13 cellular contexts compared by ENCODE assay signal in genomic region chr11:67375320-67376021, GRCh38. TPM values are rescaled to one million over a fixed set of nuclear protein-coding genes. Genes with fewer than 3 reads are reported as not detected.
DNase-seq lines count a peak whose midpoint lies in the region; ATAC-seq and TF ChIP-seq lines count a peak whose summit lies in the region.
"Had no signal": no experiment of that assay in that cellular context is flagged by ENCODE, and none has a peak within 500 bp of the region (broad histone marks: within the 10 kb centered on the region; RNA-seq: fewer than 3 reads in every experiment).

No MANE protein-coding gene starts in this region.

- H3K27ac ChIP-seq in mammary epithelial cell (ENCODE audit: insufficient read depth, low read depth, low read length), result no peak overlapping the region

- WGBS in mammary epithelial cell (ENCODE audit: low coverage, missing lambda C conversion rate), result 18% methylated on average over 5 of the region's 15 CpGs

- no TSS peak for BruUV-seq in mammary epithelial cell (replicated peaks; lab: Mats Ljungman, UMichigan)

- H3K4me3 ChIP-seq in mammary epithelial cell (replicated peaks in 1 of 3; ENCODE audit: insufficient read depth in 1 of 3, low read depth in 2 of 3, low read length in 3 of 3), result no peak overlapping the region

- ATAC-seq in memory B cell (ENCODE audit: low read depth) (no peak), HG02884 (IDR thresholded peaks at IDR 0.05; ENCODE audit: unreplicated experiment) (no peak)
- ATAC-seq: esophagus mucosa had no signal

- H2AFZ ChIP-seq in mammary epithelial cell (ENCODE audit: low read depth, low read length), result peak overlapping the region; percentile 32

- H3K36me3 ChIP-seq in mammary epithelial cell (ENCODE audit: insufficient read depth, low read length), result no peaks in the 10 kb centered on the region

- H3K4me1 ChIP-seq in mammary epithelial cell (ENCODE audit: insufficient read depth, low read length), result peaks cover 63% of the 10 kb centered on the region

- DNase-seq in activated naive CD4-positive, alpha-beta T cell treated with anti-CD3 and anti-CD28 coated beads, Interleukin-2, amount 50 U/mL, for 16 hours, result no peak
- DNase-seq in mammary epithelial cell (no peak), memory B cell (ENCODE audit: low spot score in 2 of 2) (no peak), amygdala (lab: John Stamatoyannopoulos, UW) (no peak), A172 (ENCODE audit: low spot score) (no peak)
- DNase-seq in activated CD4-positive, CD25-positive, alpha-beta regulatory T cell treated with anti-CD3 and anti-CD28 coated beads, Interleukin-2, amount 50 U/mL, for 72 hours, result no peak
- DNase-seq: activated CD4-positive, alpha-beta T cell treated with anti-CD3 and anti-CD28 coated beads for 4 hours; activated gamma-delta T cell; NCI-H1930; NK-92 treated with Interleukin-12 subunit alpha and Interleukin-12 subunit beta, amount 100 ng/mL, for 24 hours had no signal

- H3K4me2 ChIP-seq in mammary epithelial cell (ENCODE audit: insufficient read depth, low read depth, low read length), result peak overlapping the region; percentile 77

- no peaks in the 10 kb centered on the region for H3K27me3 ChIP-seq in mammary epithelial cell (ENCODE audit: insufficient read depth, low read length)

- in situ Hi-C loops in mammary epithelial cell (cut with MboI; ENCODE audit: low sequenced_read_pairs in 2 of 2), result no loop called here

- CTCF ChIA-PET in mammary epithelial cell (lab: Charles Lee; ENCODE audit: low non-redundant PET), result interaction anchor here (1.1 kb wide), 1 partner anchor 21 kb away, joined by 5 read pairs; no protein-coding TSS in a partner anchor

- intact Hi-C loops in mammary epithelial cell (cut with micrococcal nuclease), result no loop called here

- no peaks in the 10 kb centered on the region for H4K20me1 ChIP-seq in mammary epithelial cell (ENCODE audit: insufficient read depth, low read length)

- dilution Hi-C loops in mammary epithelial cell (cut with HindIII; ENCODE audit: low sequenced_read_pairs), result no loop called here

- H3K27me3 Mint-ChIP-seq in activated naive CD4-positive, alpha-beta T cell treated with anti-CD3 and anti-CD28 coated beads, Interleukin-2, amount 50 U/mL, for 24 hours, result peaks cover 4% of the 10 kb centered on the region
- no peaks in the 10 kb centered on the region for H3K27me3 Mint-ChIP-seq in memory B cell

- no peaks in the 10 kb centered on the region for H3K9me3 ChIP-seq in mammary epithelial cell (replicated peaks; ENCODE audit: insufficient read depth, low read length)

- peaks cover 29% of the 10 kb centered on the region for H3K79me2 ChIP-seq in mammary epithelial cell (ENCODE audit: insufficient read depth, low read length)

- no peak overlapping the region for H3K9ac ChIP-seq in mammary epithelial cell (ENCODE audit: insufficient read depth, low read length)

- no peaks in the 10 kb centered on the region for H3K9me3 Mint-ChIP-seq in activated naive CD4-positive, alpha-beta T cell treated with anti-CD3 and anti-CD28 coated beads, Interleukin-2, amount 50 U/mL, for 24 hours
- H3K9me3 Mint-ChIP-seq in memory B cell, result no peaks in the 10 kb centered on the region

- peaks cover 23% of the 10 kb centered on the region for H3K4me1 Mint-ChIP-seq in activated naive CD4-positive, alpha-beta T cell treated with anti-CD3 and anti-CD28 coated beads, Interleukin-2, amount 50 U/mL, for 24 hours
- H3K4me1 Mint-ChIP-seq in memory B cell, result peaks cover 25% of the 10 kb centered on the region

- TF ChIP-seq CTCF in mammary epithelial cell (conservative IDR thresholded peaks at IDR 0.05 in 1 of 2, IDR thresholded peaks at IDR 0.05 in 1 of 2; ENCODE audit: extremely low read depth in 1 of 2, insufficient read depth in 1 of 2, low read depth in 1 of 2, low read length in 2 of 2), result no peak

- no peaks in the 10 kb centered on the region for H3K36me3 Mint-ChIP-seq in activated naive CD4-positive, alpha-beta T cell treated with anti-CD3 and anti-CD28 coated beads, Interleukin-2, amount 50 U/mL, for 24 hours
- peaks cover 8% of the 10 kb centered on the region for H3K36me3 Mint-ChIP-seq in memory B cell

- H3K4me3 Mint-ChIP-seq in activated naive CD4-positive, alpha-beta T cell treated with anti-CD3 and anti-CD28 coated beads, Interleukin-2, amount 50 U/mL, for 24 hours, result no peak overlapping the region
- no peak overlapping the region for H3K4me3 Mint-ChIP-seq in memory B cell

- H3K27ac Mint-ChIP-seq in activated naive CD4-positive, alpha-beta T cell treated with anti-CD3 and anti-CD28 coated beads, Interleukin-2, amount 50 U/mL, for 24 hours, result peak overlapping the region; percentile 17
- H3K27ac Mint-ChIP-seq in memory B cell, result peak overlapping the region; percentile 53

RNA-seq across cellular contexts. Expression of gene CLCF1, which starts 2.1 kb away (rescaled TPM):
- total RNA-seq in mammary epithelial cell, result 10 to 100 TPM in 1 of 2 donors, 1 to 10 TPM in 1; 8.3 to 12.5 TPM
- 15.4 TPM for polyA plus RNA-seq in mammary epithelial cell
- polyA minus RNA-seq in mammary epithelial cell, result 21.4 TPM
- 7.5 and 8.1 TPM in 2 replicates for total RNA-seq in A172 (2014; rRNA removed; shearing (Covaris generic))

RNA-seq across cellular contexts. Expression of gene RAD9A, which starts 16.3 kb away (rescaled TPM):
- total RNA-seq in mammary epithelial cell, result 10 to 100 TPM in 1 of 2 donors, 1 to 10 TPM in 1; 6.5 to 17.2 TPM
- 15.4 TPM for polyA plus RNA-seq in mammary epithelial cell
- polyA minus RNA-seq in mammary epithelial cell, result 4.8 TPM
- total RNA-seq in A172 (2014; rRNA removed; shearing (Covaris generic)), result 6.2 and 15.0 TPM in 2 replicates

RNA-seq across cellular contexts. Expression of gene POLD4, which starts 22.1 kb away (rescaled TPM):
- 10 to 100 TPM; 39.2 to 75.2 TPM for total RNA-seq in mammary epithelial cell
- 86.3 TPM for polyA plus RNA-seq in mammary epithelial cell
- polyA minus RNA-seq in mammary epithelial cell, result 5.9 TPM
- 75.8 and 96.0 TPM in 2 replicates for total RNA-seq in A172 (2014; rRNA removed; shearing (Covaris generic))

RNA-seq across cellular contexts. Expression of gene PPP1CA, which starts 26.2 kb away (rescaled TPM):
- 100 to 1,000 TPM; 178 to 182 TPM for total RNA-seq in mammary epithelial cell
- polyA plus RNA-seq in mammary epithelial cell, result 331 TPM
- 255 TPM for polyA minus RNA-seq in mammary epithelial cell
- total RNA-seq in A172 (2014; rRNA removed; shearing (Covaris generic)), result 192 and 217 TPM in 2 replicates

RNA-seq across cellular contexts. Expression of gene TBC1D10C, which starts 28.4 kb away (rescaled TPM):
- under 1 TPM in 1 of 2 donors, not detected in 1; 0.17 TPM for total RNA-seq in mammary epithelial cell
- not detected for polyA plus RNA-seq in mammary epithelial cell
- polyA minus RNA-seq in mammary epithelial cell, result not detected
- not detected in 2 replicates for total RNA-seq in A172 (2014; rRNA removed; shearing (Covaris generic))
